Comparison of ENCODE assay signal across 17 cellular contexts in genomic region chr2:169258045-169258601, GRCh38.
"Had no signal": no experiment of that assay in that cellular context is flagged by ENCODE, and none has a peak within 500 bp of the region (broad histone marks: within the 10 kb centered on the region; RNA-seq: fewer than 3 reads in every experiment).

No MANE protein-coding gene starts in this region.

- ATAC-seq: activated naive CD4-positive, alpha-beta T cell treated with anti-CD3 and anti-CD28 coated beads, Interleukin-2, amount 50 U/mL, for 72 hours; heart right ventricle; stimulated activated naive CD8-positive, alpha-beta T cell treated with anti-CD3 and anti-CD28 coated beads, Interleukin-15, Interleukin-2, amounts not matched to agents 100 U/mL and 50 U/mL, for 24 hours; T-helper 17 cell had no signal

- H3K36me3 ChIP-seq: brain microvascular endothelial cell, esophagus squamous epithelium, heart right ventricle, ovary, suprapubic skin, upper lobe of left lung had no signal

- H3K9me3 Mint-ChIP-seq: activated T-cell treated with anti-CD3 and anti-CD28 coated beads, Interleukin-2, amount 50 U/mL, for 24 hours; neural crest cell had no signal

- H3K4me1 Mint-ChIP-seq: neural crest cell, T-helper 17 cell had no signal

- H3K36me3 Mint-ChIP-seq: activated naive CD4-positive, alpha-beta T cell treated with anti-CD3 and anti-CD28 coated beads, Interleukin-2, amount 50 U/mL, for 72 hours had no signal

- DNase-seq: activated CD4-positive, alpha-beta T cell treated with anti-CD3 and anti-CD28 coated beads, Interleukin-2, amount 50 U/mL, for 4 hours; activated effector memory CD4-positive, alpha-beta T cell treated with Interleukin-2 at 50 U/mL for 16 hours; activated T-cell treated with anti-CD3 and anti-CD28 coated beads, Interleukin-2, amount 50 U/mL, for 24 hours; amygdala; brain microvascular endothelial cell; esophagus squamous epithelium; foreskin melanocyte; heart right ventricle; ovary; stimulated activated CD4-positive, alpha-beta T cell treated with anti-CD3 and anti-CD28 coated beads, Interleukin-2, amount 100 ng/mL, for 48 hours; stimulated activated naive CD8-positive, alpha-beta T cell treated with anti-CD3 and anti-CD28 coated beads, Interleukin-15, Interleukin-2, amounts not matched to agents 100 U/mL and 50 U/mL, for 24 hours; T-helper 17 cell had no signal

- H3K27me3 ChIP-seq: brain microvascular endothelial cell, esophagus squamous epithelium, ovary, suprapubic skin, upper lobe of left lung had no signal

- H3K4me3 ChIP-seq: esophagus squamous epithelium, heart right ventricle, ovary, suprapubic skin, upper lobe of left lung had no signal

- H3K4me1 ChIP-seq: esophagus squamous epithelium, heart right ventricle, suprapubic skin, upper lobe of left lung had no signal

- H3K4me3 Mint-ChIP-seq: activated T-cell treated with anti-CD3 and anti-CD28 coated beads, Interleukin-2, amount 50 U/mL, for 24 hours; neural crest cell; T-helper 17 cell had no signal

- H3K27ac Mint-ChIP-seq: activated naive CD4-positive, alpha-beta T cell treated with anti-CD3 and anti-CD28 coated beads, Interleukin-2, amount 50 U/mL, for 72 hours; activated T-cell treated with anti-CD3 and anti-CD28 coated beads, Interleukin-2, amount 50 U/mL, for 24 hours; T-helper 17 cell had no signal

- FAIRE-seq: keratinocyte had no signal

- H3K27ac ChIP-seq: brain microvascular endothelial cell, esophagus squamous epithelium, heart right ventricle, ovary, suprapubic skin, upper lobe of left lung had no signal

- H3K9me3 ChIP-seq: esophagus squamous epithelium, heart right ventricle, ovary, suprapubic skin, upper lobe of left lung had no signal
